In the genomic region with DNA sequence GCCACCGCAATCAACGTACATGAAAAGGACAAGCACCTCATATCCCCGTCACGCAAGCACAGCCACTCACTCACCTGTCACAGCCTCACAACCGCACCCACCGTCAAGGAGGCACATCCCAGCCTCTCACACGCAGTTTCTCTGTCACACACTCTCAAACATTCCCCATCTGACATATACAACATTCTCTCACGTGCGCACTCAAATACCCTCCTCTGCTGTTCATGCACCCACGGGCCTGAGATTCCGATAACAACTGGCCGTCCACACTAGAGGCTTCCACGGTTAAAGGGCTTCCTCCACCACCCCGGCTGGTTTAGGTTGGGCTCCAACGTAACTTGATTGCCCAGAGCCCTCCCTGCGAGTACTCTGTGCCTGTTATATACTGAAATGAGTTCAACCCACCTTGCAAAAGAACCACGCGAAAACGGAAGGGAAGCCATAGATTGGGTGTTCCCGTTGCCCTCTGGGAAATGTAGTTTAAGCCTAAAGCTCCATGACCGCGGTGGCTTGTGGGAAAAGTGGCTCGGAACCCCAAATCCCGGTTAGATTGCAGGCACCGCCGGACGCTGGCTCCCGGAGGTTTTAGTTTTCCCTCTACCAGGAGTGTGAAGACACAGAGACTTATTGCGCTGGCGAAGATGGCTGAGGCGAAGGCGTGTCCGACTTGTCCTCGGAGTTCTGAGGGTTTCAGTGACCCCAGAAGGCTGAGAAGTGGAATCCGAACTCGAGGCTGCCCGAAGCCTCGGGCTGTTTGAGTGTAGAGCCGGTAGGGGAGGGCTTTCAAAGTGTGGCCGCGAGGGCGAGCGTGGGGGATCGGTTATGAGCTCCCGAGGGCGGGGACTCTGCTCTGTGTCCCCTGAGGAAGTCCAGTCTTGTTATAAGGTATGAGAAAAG, we compare ENCODE assay signal across 1 cellular context.
A peak's percentile ranks its signal among the peaks of the same experiment; 100 is the strongest.
TF ChIP-seq lines count a peak whose summit lies in the region.

TSS of gene ZNF573 (minus strand) at position 448 of the 897 bp plus-strand sequence. CDS start 5,857 bp downstream, outside the sequence.

TF ChIP-seq in HepG2, 621 proteins besides CTCF, POLR2A, EP300 and RAD21 (continued from another document and continues in another):
- TF ChIP-seq ZHX2 (IDR thresholded peaks at IDR 0.05; ENCODE audit: low read depth) (0 out of 2 replicates have a peak, but pooled peaks have one; percentile 33), ZHX2 (CRISPR knock-in tag; IDR thresholded peaks at IDR 0.05; ENCODE audit: borderline replicate concordance) (no peak), KMT2A (CRISPR knock-in tag; IDR thresholded peaks at IDR 0.05) (peak; percentile 88), SMAD9 (CRISPR knock-in tag; IDR thresholded peaks at IDR 0.05) (no peak), IRF2 (CRISPR knock-in tag; IDR thresholded peaks at IDR 0.05) (peak; percentile 92; the same call in 1 of the 2 replicates), ARNT2 (CRISPR knock-in tag; IDR thresholded peaks at IDR 0.05; ENCODE audit: low read depth) (no peak; the same call in 1 of the 2 replicates), MEIS2 (CRISPR knock-in tag; IDR thresholded peaks at IDR 0.05) (no peak; the same call in 1 of the 2 replicates), ZNF616 (CRISPR knock-in tag; IDR thresholded peaks at IDR 0.05; ENCODE audit: low read depth) (no peak), ZBTB1 (CRISPR knock-in tag; IDR thresholded peaks at IDR 0.05; ENCODE audit: borderline replicate concordance) (no peak), ELK4 (CRISPR knock-in tag; IDR thresholded peaks at IDR 0.05; ENCODE audit: borderline replicate concordance) (no peak), ZNF432 (CRISPR knock-in tag; IDR thresholded peaks at IDR 0.05; ENCODE audit: borderline replicate concordance) (no peak), RBFOX2 (IDR thresholded peaks at IDR 0.05; ENCODE audit: low read depth, low read length) (peak; percentile 59), PBX3 (CRISPR knock-in tag; IDR thresholded peaks at IDR 0.05; ENCODE audit: borderline replicate concordance) (no peak), ZBED4 (CRISPR knock-in tag; IDR thresholded peaks at IDR 0.05; ENCODE audit: borderline replicate concordance) (no peak), ZNF430 (CRISPR knock-in tag; IDR thresholded peaks at IDR 0.05) (no peak), SMAD1 (CRISPR knock-in tag; IDR thresholded peaks at IDR 0.05; ENCODE audit: borderline replicate concordance, low read depth) (0 out of 2 replicates have a peak, but pooled peaks have one; percentile 44), CC2D1A (CRISPR knock-in tag; IDR thresholded peaks at IDR 0.05) (0 out of 2 replicates have a peak, but pooled peaks have one; percentile 47), U2AF2 (IDR thresholded peaks at IDR 0.05; ENCODE audit: low read depth, low read length) (no peak), ZNF646 (CRISPR knock-in tag; IDR thresholded peaks at IDR 0.05) (peak; percentile 64; the same call in 1 of the 2 replicates), ZSCAN21 (CRISPR knock-in tag; IDR thresholded peaks at IDR 0.05; ENCODE audit: borderline replicate concordance) (peak; percentile 37; the same call in 1 of the 2 replicates), MTA1 (CRISPR knock-in tag; IDR thresholded peaks at IDR 0.05; ENCODE audit: borderline replicate concordance) (peak; percentile 44; the same call in 1 of the 2 replicates)
- TF ChIP-seq, protein P1, sequence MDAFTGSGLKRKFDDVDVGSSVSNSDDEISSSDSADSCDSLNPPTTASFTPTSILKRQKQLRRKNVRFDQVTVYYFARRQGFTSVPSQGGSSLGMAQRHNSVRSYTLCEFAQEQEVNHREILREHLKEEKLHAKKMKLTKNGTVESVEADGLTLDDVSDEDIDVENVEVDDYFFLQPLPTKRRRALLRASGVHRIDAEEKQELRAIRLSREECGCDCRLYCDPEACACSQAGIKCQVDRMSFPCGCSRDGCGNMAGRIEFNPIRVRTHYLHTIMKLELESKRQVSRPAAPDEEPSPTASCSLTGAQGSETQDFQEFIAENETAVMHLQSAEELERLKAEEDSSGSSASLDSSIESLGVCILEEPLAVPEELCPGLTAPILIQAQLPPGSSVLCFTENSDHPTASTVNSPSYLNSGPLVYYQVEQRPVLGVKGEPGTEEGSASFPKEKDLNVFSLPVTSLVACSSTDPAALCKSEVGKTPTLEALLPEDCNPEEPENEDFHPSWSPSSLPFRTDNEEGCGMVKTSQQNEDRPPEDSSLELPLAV (CRISPR knock-in tag; conservative IDR thresholded peaks at IDR 0.05; ENCODE audit: low read depth), result no peak
- TF ChIP-seq, protein P2, sequence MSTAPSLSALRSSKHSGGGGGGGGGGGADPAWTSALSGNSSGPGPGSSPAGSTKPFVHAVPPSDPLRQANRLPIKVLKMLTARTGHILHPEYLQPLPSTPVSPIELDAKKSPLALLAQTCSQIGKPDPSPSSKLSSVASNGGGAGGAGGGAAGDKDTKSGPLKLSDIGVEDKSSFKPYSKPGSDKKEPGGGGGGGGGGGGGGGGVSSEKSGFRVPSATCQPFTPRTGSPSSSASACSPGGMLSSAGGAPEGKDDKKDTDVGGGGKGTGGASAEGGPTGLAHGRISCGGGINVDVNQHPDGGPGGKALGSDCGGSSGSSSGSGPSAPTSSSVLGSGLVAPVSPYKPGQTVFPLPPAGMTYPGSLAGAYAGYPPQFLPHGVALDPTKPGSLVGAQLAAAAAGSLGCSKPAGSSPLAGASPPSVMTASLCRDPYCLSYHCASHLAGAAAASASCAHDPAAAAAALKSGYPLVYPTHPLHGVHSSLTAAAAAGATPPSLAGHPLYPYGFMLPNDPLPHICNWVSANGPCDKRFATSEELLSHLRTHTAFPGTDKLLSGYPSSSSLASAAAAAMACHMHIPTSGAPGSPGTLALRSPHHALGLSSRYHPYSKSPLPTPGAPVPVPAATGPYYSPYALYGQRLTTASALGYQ (CRISPR knock-in tag; IDR thresholded peaks at IDR 0.05), result no peak
